ENCODE assay signal across 32 cellular contexts in the genomic region with DNA sequence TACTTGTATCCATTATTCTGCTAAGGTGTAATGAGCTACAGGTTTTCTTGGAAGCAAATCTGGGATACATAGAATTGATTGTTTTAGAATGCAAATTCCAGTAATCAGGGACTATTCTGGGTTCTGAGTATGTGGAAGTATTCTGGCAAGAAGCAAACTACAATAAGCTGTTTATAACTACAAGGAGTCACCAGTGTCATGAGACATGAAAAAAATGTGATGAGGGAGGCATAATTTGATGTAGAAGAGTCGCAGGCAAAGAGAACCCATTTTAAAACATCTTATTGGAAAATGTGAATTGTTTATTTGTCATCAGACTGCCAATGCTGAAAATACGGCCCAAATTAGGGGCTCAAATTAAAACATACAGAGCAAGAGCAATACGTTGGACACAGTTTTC.
"Had no signal": no experiment of that assay in that cellular context is flagged by ENCODE, and none has a peak within 500 bp of the region (broad histone marks: within the 10 kb centered on the region; RNA-seq: fewer than 3 reads in every experiment).

No MANE protein-coding gene starts in this region.

- H3K27ac ChIP-seq: ascending aorta, SJSA1, VCaP had no signal

- H3K27me3 ChIP-seq: ascending aorta, breast epithelium, SJSA1 had no signal

- H3K4me3 ChIP-seq: ascending aorta, breast epithelium, SJSA1 had no signal

- H3K9me3 ChIP-seq: ascending aorta, breast epithelium, SJSA1 had no signal

- DNase-seq: activated B cell treated with CpG ODN at 0.5 μM for 24 hours; activated CD4-positive, alpha-beta memory T cell treated with anti-CD3 and anti-CD28 coated beads, Interleukin-2, amount 10 ng/mL, durations not matched to agents 7 days and 5 days; activated CD4-positive, alpha-beta T cell treated with anti-CD3 and anti-CD28 coated beads for 4 hours; activated CD4-positive, alpha-beta T cell treated with anti-CD3 and anti-CD28 coated beads, Interleukin-2, amount 50 U/mL, for 1 hour; activated CD4-positive, CD25-positive, alpha-beta regulatory T cell treated with anti-CD3 and anti-CD28 coated beads, Interleukin-2, amount 50 U/mL, for 72 hours; activated CD8-positive, alpha-beta memory T cell treated with anti-CD3 and anti-CD28 coated beads for 24 hours; activated CD8-positive, alpha-beta memory T cell treated with anti-CD3 and anti-CD28 coated beads, Interleukin-2, amount 10 ng/mL, durations not matched to agents 7 days and 5 days; activated effector memory CD4-positive, alpha-beta T cell treated with anti-CD3 and anti-CD28 coated beads, Interleukin-2, amount 50 U/mL, for 16 hours; activated naive CD4-positive, alpha-beta T cell; activated naive CD4-positive, alpha-beta T cell treated with anti-CD3 and anti-CD28 coated beads, Interleukin-2, amount 50 U/mL, for 16 hours; activated naive CD8-positive, alpha-beta T cell treated with anti-CD3 and anti-CD28 coated beads for 36 hours; activated T-cell treated with anti-CD3 and anti-CD28 coated beads, Interleukin-2, amount 50 U/mL, for 1 hour; activated T-cell treated with anti-CD3 and anti-CD28 coated beads, Interleukin-2, amount 50 U/mL, for 72 hours; amygdala; Karpas-422; KBM-7; NCI-H1105; NCI-H1436; NCI-H1694; NCI-H2029; NCI-H345; NCI-H524 treated with DMSO at 0.1 percent for 48 hours; SHP77 treated with DMSO at 0.1 percent for 48 hours; T-cell; T-helper 17 cell had no signal

- H3K4me1 ChIP-seq: ascending aorta, breast epithelium, SJSA1 had no signal

- ATAC-seq: activated CD8-positive, alpha-beta memory T cell treated with anti-CD3 and anti-CD28 coated beads, Interleukin-2, amount 10 ng/mL, durations not matched to agents 7 days and 5 days; activated T-cell treated with anti-CD3 and anti-CD28 coated beads, Interleukin-2, amount 50 U/mL, for 72 hours; activated T-helper 17 cell treated with anti-CD3 and anti-CD28 coated beads, Interleukin-2, amount 50 U/mL, for 72 hours; Panc1; SK-N-SH treated with all-trans-retinoic acid at 6 μM for 48 hours; T-cell; T-helper 17 cell had no signal

- H3K36me3 ChIP-seq: ascending aorta, breast epithelium, SJSA1 had no signal
